In the genomic region with DNA sequence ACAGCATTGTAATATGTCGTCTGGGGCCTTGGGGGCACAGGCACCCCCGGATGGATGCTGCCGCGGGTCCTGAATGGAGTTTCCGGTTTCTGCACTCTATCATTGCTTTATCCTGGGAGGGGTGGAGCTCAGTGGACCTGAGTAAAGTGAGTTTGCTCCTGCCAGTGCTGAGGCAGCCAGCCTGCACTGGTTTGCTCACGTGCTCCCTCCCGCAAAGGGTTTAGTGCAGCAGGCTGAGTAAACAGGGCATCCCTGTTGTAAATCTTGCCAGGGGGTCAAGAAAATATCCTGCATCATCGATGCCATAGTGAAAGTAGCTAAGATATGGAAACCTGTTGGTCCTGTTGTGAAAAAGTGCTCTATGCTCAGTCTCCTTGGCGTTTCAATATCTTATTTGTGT, we compare ENCODE assay signal across 30 cellular contexts.
"Had no signal": no experiment of that assay in that cellular context is flagged by ENCODE, and none has a peak within 500 bp of the region (broad histone marks: within the 10 kb centered on the region; RNA-seq: fewer than 3 reads in every experiment).

No MANE protein-coding gene starts in this region.

- H3K36me3 Mint-ChIP-seq: activated naive CD4-positive, alpha-beta T cell treated with anti-CD3 and anti-CD28 coated beads, Interleukin-2, amount 50 U/mL, for 24 hours; activated naive CD8-positive, alpha-beta T cell treated with anti-CD3 and anti-CD28 coated beads, Interleukin-2, amount 10 ng/mL, durations not matched to agents 7 days and 5 days had no signal

- H3K4me1 Mint-ChIP-seq: activated CD4-positive, alpha-beta T cell treated with anti-CD3 and anti-CD28 coated beads, Interleukin-2, amount 10 ng/mL, durations not matched to agents 7 days and 5 days; activated naive CD4-positive, alpha-beta T cell treated with anti-CD3 and anti-CD28 coated beads, Interleukin-2, amount 50 U/mL, for 24 hours; activated naive CD8-positive, alpha-beta T cell treated with anti-CD3 and anti-CD28 coated beads, Interleukin-2, amount 10 ng/mL, durations not matched to agents 7 days and 5 days; central memory CD8-positive, alpha-beta T cell had no signal

- H3K36me3 ChIP-seq: ascending aorta, cardiac muscle cell, colonic mucosa, MG63 had no signal

- DNase-seq: activated CD4-positive, alpha-beta T cell treated with anti-CD3 and anti-CD28 coated beads, Interleukin-2, amount 10 ng/mL, durations not matched to agents 7 days and 5 days; activated CD4-positive, alpha-beta T cell treated with anti-CD3 and anti-CD28 coated beads, Interleukin-2, amount 50 U/mL, for 48 hours; activated CD8-positive, alpha-beta T cell treated with anti-CD3 and anti-CD28 coated beads, Interleukin-2, amount 10 ng/mL, durations not matched to agents 7 days and 5 days; activated gamma-delta T cell; activated naive CD4-positive, alpha-beta T cell treated with Interleukin-2 at 50 U/mL for 16 hours; activated naive CD8-positive, alpha-beta T cell treated with anti-CD3 and anti-CD28 coated beads, Interleukin-2, amount 10 ng/mL, durations not matched to agents 7 days and 5 days; activated T-cell treated with anti-CD3 and anti-CD28 coated beads, Interleukin-2, amount 50 U/mL, for 24 hours; amygdala; colonic mucosa; MG63; NCI-H1048; NCI-H1105 treated with DMSO at 0.1 percent for 48 hours; NCI-H1436; NCI-H1694 treated with DMSO at 0.1 percent for 48 hours; NCI-H2029; NCI-H345; NCI-H510A; NCI-H526; NCI-H748 treated with DMSO at 0.1 percent for 48 hours; OCI-M1; SIG-M5; SW 1271; T1000 had no signal

- H3K9me3 ChIP-seq: colonic mucosa, MG63 had no signal

- H3K4me3 Mint-ChIP-seq: activated CD4-positive, alpha-beta T cell treated with anti-CD3 and anti-CD28 coated beads, Interleukin-2, amount 10 ng/mL, durations not matched to agents 7 days and 5 days; activated CD8-positive, alpha-beta T cell treated with anti-CD3 and anti-CD28 coated beads, Interleukin-2, amount 10 ng/mL, durations not matched to agents 7 days and 5 days; activated naive CD4-positive, alpha-beta T cell treated with anti-CD3 and anti-CD28 coated beads, Interleukin-2, amount 50 U/mL, for 24 hours; activated naive CD8-positive, alpha-beta T cell treated with anti-CD3 and anti-CD28 coated beads, Interleukin-2, amount 10 ng/mL, durations not matched to agents 7 days and 5 days; activated T-cell treated with anti-CD3 and anti-CD28 coated beads, Interleukin-2, amount 50 U/mL, for 24 hours; central memory CD8-positive, alpha-beta T cell had no signal

- ATAC-seq: activated CD8-positive, alpha-beta T cell treated with anti-CD3 and anti-CD28 coated beads, Interleukin-2, amount 10 ng/mL, durations not matched to agents 7 days and 5 days; Panc1; SK-N-SH treated with all-trans-retinoic acid at 6 μM for 48 hours had no signal

- H3K9me3 Mint-ChIP-seq: activated CD4-positive, alpha-beta T cell treated with anti-CD3 and anti-CD28 coated beads, Interleukin-2, amount 10 ng/mL, durations not matched to agents 7 days and 5 days; activated naive CD8-positive, alpha-beta T cell treated with anti-CD3 and anti-CD28 coated beads, Interleukin-2, amount 10 ng/mL, durations not matched to agents 7 days and 5 days; activated T-helper 2 cell treated with anti-CD3 and anti-CD28 coated beads, Interferon-gamma antibody, Interleukin-2, Interleukin-4, amounts not matched to agents 10 μg/mL and 5 μg/mL and 100 μg/mL, durations not matched to agents 14 hours and 24 hours and 36 hours had no signal

- H3K27me3 Mint-ChIP-seq: activated CD4-positive, alpha-beta T cell treated with anti-CD3 and anti-CD28 coated beads, Interleukin-2, amount 10 ng/mL, durations not matched to agents 7 days and 5 days; activated naive CD4-positive, alpha-beta T cell treated with anti-CD3 and anti-CD28 coated beads, Interleukin-2, amount 50 U/mL, for 24 hours; activated naive CD8-positive, alpha-beta T cell treated with anti-CD3 and anti-CD28 coated beads, Interleukin-2, amount 10 ng/mL, durations not matched to agents 7 days and 5 days; activated T-cell treated with anti-CD3 and anti-CD28 coated beads, Interleukin-2, amount 50 U/mL, for 24 hours; central memory CD8-positive, alpha-beta T cell had no signal

- H3K4me1 ChIP-seq: ascending aorta, colonic mucosa had no signal

- H3K4me3 ChIP-seq: ascending aorta, cardiac muscle cell, colonic mucosa, MG63 had no signal

- H3K27me3 ChIP-seq: ascending aorta, cardiac muscle cell, colonic mucosa, MG63 had no signal

- H3K27ac Mint-ChIP-seq: activated CD4-positive, alpha-beta T cell treated with anti-CD3 and anti-CD28 coated beads, Interleukin-2, amount 10 ng/mL, durations not matched to agents 7 days and 5 days; activated CD8-positive, alpha-beta T cell treated with anti-CD3 and anti-CD28 coated beads, Interleukin-2, amount 10 ng/mL, durations not matched to agents 7 days and 5 days; activated naive CD4-positive, alpha-beta T cell treated with anti-CD3 and anti-CD28 coated beads, Interleukin-2, amount 50 U/mL, for 24 hours; activated naive CD8-positive, alpha-beta T cell treated with anti-CD3 and anti-CD28 coated beads, Interleukin-2, amount 10 ng/mL, durations not matched to agents 7 days and 5 days; activated T-cell treated with anti-CD3 and anti-CD28 coated beads, Interleukin-2, amount 50 U/mL, for 24 hours; activated T-helper 2 cell treated with anti-CD3 and anti-CD28 coated beads, Interferon-gamma antibody, Interleukin-2, Interleukin-4, amounts not matched to agents 10 μg/mL and 5 μg/mL and 100 μg/mL, durations not matched to agents 14 hours and 24 hours and 36 hours had no signal

- H3K27ac ChIP-seq: ascending aorta, cardiac muscle cell, colonic mucosa had no signal
